ENCODE assay signal across 16 cellular contexts in genomic region chr11:6647836-6648235, GRCh38. TPM values are rescaled to one million over a fixed set of nuclear protein-coding genes. Genes with fewer than 3 reads are reported as not detected.
DNase-seq lines count a peak whose midpoint lies in the region; ATAC-seq, FAIRE-seq and TF ChIP-seq lines count a peak whose summit lies in the region.
"Had no signal": no experiment of that assay in that cellular context is flagged by ENCODE, and none has a peak within 500 bp of the region (broad histone marks: within the 10 kb centered on the region; RNA-seq: fewer than 3 reads in every experiment).

No MANE protein-coding gene starts in this region.

- TF ChIP-seq CTCF in right lobe of liver (IDR thresholded peaks at IDR 0.05) (no peak), HepG2 (CRISPR knock-in tag; IDR thresholded peaks at IDR 0.05) (no peak), esophagus muscularis mucosa (IDR thresholded peaks at IDR 0.05) (no peak), PC-9 (conservative IDR thresholded peaks at IDR 0.05) (no peak)

- H3K27me3 ChIP-seq in right lobe of liver (no peaks in the 10 kb centered on the region), HepG2 (ENCODE audit: control insufficient read depth in 1 of 2, insufficient read depth in 2 of 2, low read length in 2 of 2) (peaks cover 3 to 100% of the 10 kb centered on the region in 2 experiments; a peak in 4 of 5 replicates), esophagus muscularis mucosa (no peaks in the 10 kb centered on the region), skeletal muscle tissue (ENCODE audit: control insufficient read depth in 3 of 3, insufficient read depth in 3 of 3, low read length in 3 of 3) (peaks cover 4 to 13% (median 5%) of the 10 kb centered on the region in 3 donors), PC-9 (ENCODE audit: insufficient read depth, low read depth) (peaks cover 2% of the 10 kb centered on the region; the same call in 1 of the 2 replicates)

- WGBS in right lobe of liver (ENCODE audit: insufficient coverage, low coverage, low lambda C conversion rate, missing lambda C conversion rate) = 94% methylated on average over 2 of the region's 2 CpGs
- 29% methylated on average over 2 of the region's 2 CpGs for WGBS in HepG2 (ENCODE audit: low lambda C conversion rate)
- 84% methylated on average over 2 of the region's 2 CpGs for WGBS in esophagus muscularis mucosa

- H3K36me3 ChIP-seq in right lobe of liver (no peaks in the 10 kb centered on the region), HepG2 (replicated peaks in 1 of 2; ENCODE audit: control insufficient read depth in 1 of 2, insufficient read depth in 2 of 2, low read length in 2 of 2) (no peaks in the 10 kb centered on the region), esophagus muscularis mucosa (peaks cover 0 to 4% (median 0%) of the 10 kb centered on the region in 4 donors), skeletal muscle tissue (ENCODE audit: control insufficient read depth in 3 of 3, insufficient read depth in 3 of 3, low read length in 3 of 3) (no peaks in the 10 kb centered on the region), PC-9 (ENCODE audit: low read depth) (no peaks in the 10 kb centered on the region)
- H3K36me3 ChIP-seq: tibial nerve had no signal

- POLR2A ChIA-PET in HepG2 (lab: Yijun Ruan, JAX) (no interaction called here), PC-9 (lab: Charles Lee; ENCODE audit: unreplicated experiment) (no interaction called here)

- no peak for TF ChIP-seq RAD21 in HepG2 (CRISPR knock-in tag; IDR thresholded peaks at IDR 0.05)

- no peak overlapping the region for H2AFZ ChIP-seq in HepG2 (ENCODE audit: low read length)
- H2AFZ ChIP-seq in PC-9 = no peak overlapping the region

- no peaks in the 10 kb centered on the region for H3F3A ChIP-seq in PC-9 (ENCODE audit: insufficient read depth, low read depth)

- H3K9me3 ChIP-seq in right lobe of liver (no peaks in the 10 kb centered on the region), HepG2 (ENCODE audit: low read length) (no peaks in the 10 kb centered on the region), esophagus muscularis mucosa (no peaks in the 10 kb centered on the region), skeletal muscle tissue (ENCODE audit: control insufficient read depth in 3 of 3, low read length in 3 of 3) (no peaks in the 10 kb centered on the region), PC-9 (ENCODE audit: insufficient read depth, low read depth) (no peaks in the 10 kb centered on the region)
- H3K9me3 ChIP-seq: tibial nerve had no signal

- in situ Hi-C loops in HepG2 (cut with HindIII; ENCODE audit: extremely low pct_ligation_motif_present, low pct_unique_long_range_greater_than_20kb) = no loop called here

- H4K20me1 ChIP-seq in HepG2 (ENCODE audit: insufficient read depth, low read length) = no peaks in the 10 kb centered on the region; the same call in 1 of the 2 replicates
- H4K20me1 ChIP-seq in PC-9 (ENCODE audit: insufficient read depth) = no peaks in the 10 kb centered on the region

- no peaks in the 10 kb centered on the region for H3K4me1 ChIP-seq in right lobe of liver
- H3K4me1 ChIP-seq in HepG2 (ENCODE audit: insufficient read depth, low read length) = no peaks in the 10 kb centered on the region
- H3K4me1 ChIP-seq in esophagus muscularis mucosa = peaks cover 28 to 55% (median 42%) of the 10 kb centered on the region in 4 donors
- peaks cover 34 to 36% (median 36%) of the 10 kb centered on the region in 3 donors for H3K4me1 ChIP-seq in skeletal muscle tissue (ENCODE audit: control insufficient read depth in 3 of 3, insufficient read depth in 3 of 3, low read length in 3 of 3)
- no peaks in the 10 kb centered on the region for H3K4me1 ChIP-seq in PC-9 (replicated peaks; ENCODE audit: insufficient read depth)

- TF ChIP-seq EP300 in HepG2 (IDR thresholded peaks at IDR 0.05; ENCODE audit: low read depth in 2 of 2, low read length in 2 of 2) (no peak), HepG2 (CRISPR knock-in tag; IDR thresholded peaks at IDR 0.05; ENCODE audit: borderline replicate concordance) (no peak), esophagus muscularis mucosa (IDR thresholded peaks at IDR 0.05) (no peak)

- no peaks in the 10 kb centered on the region for H3K9me2 ChIP-seq in PC-9 (ENCODE audit: insufficient read depth)

- H3K4me2 ChIP-seq in HepG2 (ENCODE audit: low read depth, low read length) = no peak overlapping the region
- no peak overlapping the region for H3K4me2 ChIP-seq in PC-9

- no peak overlapping the region for H3K4me3 ChIP-seq in right lobe of liver
- no peak overlapping the region for H3K4me3 ChIP-seq in HepG2 (replicated peaks in 1 of 3; ENCODE audit: insufficient read depth in 1 of 3, low read depth in 2 of 3, low read length in 3 of 3)
- H3K4me3 ChIP-seq in esophagus muscularis mucosa = no peak overlapping the region
- H3K4me3 ChIP-seq in skeletal muscle tissue (ENCODE audit: low read length in 3 of 3) = no peak overlapping the region
- no peak overlapping the region for H3K4me3 ChIP-seq in PC-9
- H3K4me3 ChIP-seq: tibial nerve had no signal

- FAIRE-seq in HepG2 (lab: Jason Lieb, UNC) = no peak
- FAIRE-seq: astrocyte, small intestine had no signal

- CTCF ChIA-PET in HepG2 (lab: Yijun Ruan, JAX; ENCODE audit: low intra/inter-chr PET ratio, low total read pairs) = no interaction called here
- CTCF ChIA-PET in PC-9 (lab: Charles Lee) = no interaction called here

- intact Hi-C loops in right lobe of liver (cut with DNase I) = no loop called here
- intact Hi-C loops in HepG2 (cut with micrococcal nuclease; ENCODE audit: unreplicated experiment) = loop anchor here (1.0 kb wide), 1 partner anchor 24 kb away; no protein-coding TSS in a partner anchor
- intact Hi-C loops in esophagus muscularis mucosa (cut with DNase I) = no loop called here
- intact Hi-C loops in PC-9 (cut with micrococcal nuclease; ENCODE audit: unreplicated experiment) = no loop called here

- TF ChIP-seq POLR2A in right lobe of liver (IDR thresholded peaks at IDR 0.05) = no peak
- TF ChIP-seq POLR2A in HepG2 (IDR thresholded peaks at IDR 0.05; ENCODE audit: insufficient read depth in 1 of 2, low read depth in 2 of 2, low read length in 2 of 2) = no peak
- TF ChIP-seq POLR2A in esophagus muscularis mucosa (IDR thresholded peaks at IDR 0.05; ENCODE audit: low read depth) = no peak

- no peak for DNase-seq in right lobe of liver
- DNase-seq in HepG2 (ENCODE audit: low spot score) = no peak
- DNase-seq in esophagus muscularis mucosa (ENCODE audit: extremely low spot score) = no peak
- DNase-seq in NCI-H1436 treated with DMSO at 0.1 percent for 48 hours (lab: John Stamatoyannopoulos, UW) = no peak
- no peak for DNase-seq in putamen (ENCODE audit: low spot score)
- DNase-seq in PC-9 = no peak
- DNase-seq: activated CD8-positive, alpha-beta T cell treated with anti-CD3 and anti-CD28 coated beads for 36 hours; activated naive CD4-positive, alpha-beta T cell treated with anti-CD3 and anti-CD28 coated beads, Interleukin-2, amount 50 U/mL, for 16 hours; NCI-H1930; small intestine; stimulated activated CD8-positive, alpha-beta memory T cell treated with anti-CD3 and anti-CD28 coated beads, Interleukin-4, amount 100 ng/mL, for 48 hours; T-helper 2 cell had no signal

- H3K79me2 ChIP-seq in HepG2 (ENCODE audit: insufficient read depth, low read length) (no peaks in the 10 kb centered on the region), PC-9 (ENCODE audit: low read depth) (no peaks in the 10 kb centered on the region)

- ATAC-seq in right lobe of liver = no peak
- no peak for ATAC-seq in HepG2
- no peak for ATAC-seq in HG02885 (IDR thresholded peaks at IDR 0.05; ENCODE audit: poor library complexity, unreplicated experiment)

- H3K27ac ChIP-seq in right lobe of liver (peak overlapping the region in 2 of 3 donors; percentile 36 to 49), HepG2 (ENCODE audit: extremely low read length, insufficient read depth, low read length) (no peak overlapping the region), esophagus muscularis mucosa (replicated peaks in 1 of 4) (peak overlapping the region; percentile 68 to 78 (median 74)), skeletal muscle tissue (ENCODE audit: low read depth, low read length) (peak overlapping the region; percentile 85), PC-9 (no peak overlapping the region)

- no peak overlapping the region for H3K9ac ChIP-seq in HepG2 (ENCODE audit: insufficient read depth, low read depth, low read length)
- no peak overlapping the region for H3K9ac ChIP-seq in skeletal muscle tissue (ENCODE audit: low read depth in 1 of 3, low read length in 3 of 3)

- BruUV-seq in HepG2 (replicated peaks; lab: Mats Ljungman, UMichigan) = no TSS peak
- BruUV-seq in PC-9 (replicated peaks; lab: Mats Ljungman, UMichigan) = no TSS peak

RNA-seq across cellular contexts. Expression of gene DCHS1, which starts 7.8 kb away (rescaled TPM):
- total RNA-seq in right lobe of liver = 1 to 10 TPM; 1.8 to 9.2 (median 4.1) TPM
- total RNA-seq in HepG2 (2016; rRNA removed; fragmentation: Illumina TruSeq; extraction: Trizol) = under 0.01 TPM in 1 of 2 replicates, not detected in the other
- not detected in 2 replicates for total RNA-seq in HepG2 (2016; cell fraction: cytosol; rRNA removed; fragmentation: Illumina TruSeq; extraction: Trizol; ENCODE audit: low read depth)
- total RNA-seq in HepG2 (2016; cell fraction: insoluble cytoplasmic fraction; rRNA removed; fragmentation: Illumina TruSeq; extraction: Trizol) = not detected in 2 replicates
- total RNA-seq in HepG2 (2016; cell fraction: membrane; rRNA removed; fragmentation: Illumina TruSeq; extraction: Trizol) = not detected in 2 replicates
- total RNA-seq in HepG2 (2016; cell fraction: nucleus; rRNA removed; fragmentation: Illumina TruSeq; extraction: Trizol) = 0.06 TPM in 1 of 2 replicates, not detected in the other
- polyA plus RNA-seq in HepG2 (2011; rRNA removed) = 0.01 and 0.03 TPM in 2 replicates
- 0.01 TPM in 2 replicates for polyA plus RNA-seq in HepG2 (2011; cell fraction: cytosol; rRNA removed)
- polyA plus RNA-seq in HepG2 (2011; cell fraction: nucleus; rRNA removed) = 0.08 and 0.12 TPM in 2 replicates
- polyA plus RNA-seq in HepG2 (2012) = 0.03 and 0.09 TPM in 2 replicates
- not detected in 2 replicates for polyA plus RNA-seq in HepG2 (2016; cell fraction: cytosol; fragmentation: Illumina TruSeq; extraction: Trizol; ENCODE audit: low read depth)
- polyA plus RNA-seq in HepG2 (2016; cell fraction: insoluble cytoplasmic fraction; fragmentation: Illumina TruSeq; extraction: Trizol; ENCODE audit: low read depth) = not detected in 2 replicates
- not detected in 2 replicates for polyA plus RNA-seq in HepG2 (2016; cell fraction: membrane; fragmentation: Illumina TruSeq; extraction: Trizol; ENCODE audit: low read depth)
- not detected in 2 replicates for polyA plus RNA-seq in HepG2 (2016; cell fraction: nucleus; fragmentation: Illumina TruSeq; extraction: Trizol; ENCODE audit: insufficient read depth, low read depth)
- polyA minus RNA-seq in HepG2 (2011; rRNA and poly(A)+ RNA removed; ENCODE audit: low replicate concordance) = 0.07 and 0.16 TPM in 2 replicates
- 0.10 TPM in 1 of 2 replicates, not detected in the other for polyA minus RNA-seq in HepG2 (2011; cell fraction: cytosol; rRNA and poly(A)+ RNA removed)
- polyA minus RNA-seq in HepG2 (2011; cell fraction: nucleus; rRNA and poly(A)+ RNA removed) = 0.12 and 0.13 TPM in 2 replicates
- total RNA-seq in esophagus muscularis mucosa = 10 to 100 TPM; 27.0 to 60.9 (median 34.0) TPM
- total RNA-seq in skeletal muscle tissue = 39.1 TPM
- 0.20 and 0.22 TPM in 2 replicates for total RNA-seq in PC-9 (2021)

RNA-seq across cellular contexts. Expression of gene TPP1, which starts 28.6 kb away (rescaled TPM):
- 100 to 1,000 TPM in 2 of 6 experiments, 10 to 100 TPM in 4; 62.5 to 159 (median 81.0) TPM for total RNA-seq in right lobe of liver
- 13.9 and 14.4 TPM in 2 replicates for total RNA-seq in HepG2 (2016; rRNA removed; fragmentation: Illumina TruSeq; extraction: Trizol)
- 2.0 and 2.1 TPM in 2 replicates for total RNA-seq in HepG2 (2016; cell fraction: cytosol; rRNA removed; fragmentation: Illumina TruSeq; extraction: Trizol; ENCODE audit: low read depth)
- 12.7 and 19.0 TPM in 2 replicates for total RNA-seq in HepG2 (2016; cell fraction: insoluble cytoplasmic fraction; rRNA removed; fragmentation: Illumina TruSeq; extraction: Trizol)
- total RNA-seq in HepG2 (2016; cell fraction: membrane; rRNA removed; fragmentation: Illumina TruSeq; extraction: Trizol) = 5.1 and 5.7 TPM in 2 replicates
- total RNA-seq in HepG2 (2016; cell fraction: nucleus; rRNA removed; fragmentation: Illumina TruSeq; extraction: Trizol) = 44.6 and 53.2 TPM in 2 replicates
- polyA plus RNA-seq in HepG2 (2011; rRNA removed) = 74.6 and 75.4 TPM in 2 replicates
- 41.2 and 69.0 TPM in 2 replicates for polyA plus RNA-seq in HepG2 (2011; cell fraction: cytosol; rRNA removed)
- 130 and 133 TPM in 2 replicates for polyA plus RNA-seq in HepG2 (2011; cell fraction: nucleus; rRNA removed)
- polyA plus RNA-seq in HepG2 (2012) = 67.2 and 75.4 TPM in 2 replicates
- 3.2 and 3.3 TPM in 2 replicates for polyA plus RNA-seq in HepG2 (2016; cell fraction: cytosol; fragmentation: Illumina TruSeq; extraction: Trizol; ENCODE audit: low read depth)
- polyA plus RNA-seq in HepG2 (2016; cell fraction: insoluble cytoplasmic fraction; fragmentation: Illumina TruSeq; extraction: Trizol; ENCODE audit: low read depth) = 19.2 and 28.8 TPM in 2 replicates
- 6.8 and 8.7 TPM in 2 replicates for polyA plus RNA-seq in HepG2 (2016; cell fraction: membrane; fragmentation: Illumina TruSeq; extraction: Trizol; ENCODE audit: low read depth)
- 86.0 and 89.1 TPM in 2 replicates for polyA plus RNA-seq in HepG2 (2016; cell fraction: nucleus; fragmentation: Illumina TruSeq; extraction: Trizol; ENCODE audit: insufficient read depth, low read depth)
- 99.1 and 146 TPM in 2 replicates for polyA minus RNA-seq in HepG2 (2011; rRNA and poly(A)+ RNA removed; ENCODE audit: low replicate concordance)
- 64.9 and 85.0 TPM in 2 replicates for polyA minus RNA-seq in HepG2 (2011; cell fraction: cytosol; rRNA and poly(A)+ RNA removed)
- polyA minus RNA-seq in HepG2 (2011; cell fraction: nucleus; rRNA and poly(A)+ RNA removed) = 36.2 and 41.0 TPM in 2 replicates
- total RNA-seq in esophagus muscularis mucosa = 10 to 100 TPM; 44.4 to 71.5 (median 54.9) TPM
- total RNA-seq in skeletal muscle tissue = 15.7 TPM
- 31.4 and 46.7 TPM in 2 replicates for total RNA-seq in PC-9 (2021)

RNA-seq across cellular contexts. Expression of gene MRPL17, which starts 35.3 kb away (rescaled TPM):
- total RNA-seq in right lobe of liver (10 to 100 TPM; 10.7 to 21.6 (median 17.3) TPM), HepG2 (2016; rRNA removed; fragmentation: Illumina TruSeq; extraction: Trizol) (90.0 and 97.9 TPM in 2 replicates), esophagus muscularis mucosa (10 to 100 TPM; 13.3 to 22.9 (median 19.4) TPM), skeletal muscle tissue (33.9 TPM), PC-9 (2021) (35.5 and 42.4 TPM in 2 replicates)
- 29.1 and 29.3 TPM in 2 replicates for total RNA-seq in HepG2 (2016; cell fraction: cytosol; rRNA removed; fragmentation: Illumina TruSeq; extraction: Trizol; ENCODE audit: low read depth)
- 79.3 and 102 TPM in 2 replicates for total RNA-seq in HepG2 (2016; cell fraction: insoluble cytoplasmic fraction; rRNA removed; fragmentation: Illumina TruSeq; extraction: Trizol)
- total RNA-seq in HepG2 (2016; cell fraction: membrane; rRNA removed; fragmentation: Illumina TruSeq; extraction: Trizol) = 33.0 and 35.7 TPM in 2 replicates
- total RNA-seq in HepG2 (2016; cell fraction: nucleus; rRNA removed; fragmentation: Illumina TruSeq; extraction: Trizol) = 31.5 and 38.4 TPM in 2 replicates
- polyA plus RNA-seq in HepG2 (2011; rRNA removed) = 53.7 and 59.4 TPM in 2 replicates
- 36.2 and 46.4 TPM in 2 replicates for polyA plus RNA-seq in HepG2 (2011; cell fraction: cytosol; rRNA removed)
- 17.6 and 20.3 TPM in 2 replicates for polyA plus RNA-seq in HepG2 (2011; cell fraction: nucleus; rRNA removed)
- 27.7 and 47.0 TPM in 2 replicates for polyA plus RNA-seq in HepG2 (2012)
- polyA plus RNA-seq in HepG2 (2016; cell fraction: cytosol; fragmentation: Illumina TruSeq; extraction: Trizol; ENCODE audit: low read depth) = 24.1 and 27.6 TPM in 2 replicates
- polyA plus RNA-seq in HepG2 (2016; cell fraction: insoluble cytoplasmic fraction; fragmentation: Illumina TruSeq; extraction: Trizol; ENCODE audit: low read depth) = 114 and 118 TPM in 2 replicates
- 26.3 and 30.4 TPM in 2 replicates for polyA plus RNA-seq in HepG2 (2016; cell fraction: membrane; fragmentation: Illumina TruSeq; extraction: Trizol; ENCODE audit: low read depth)
- 68.9 and 72.4 TPM in 2 replicates for polyA plus RNA-seq in HepG2 (2016; cell fraction: nucleus; fragmentation: Illumina TruSeq; extraction: Trizol; ENCODE audit: insufficient read depth, low read depth)
- polyA minus RNA-seq in HepG2 (2011; rRNA and poly(A)+ RNA removed; ENCODE audit: low replicate concordance) = 33.6 and 93.6 TPM in 2 replicates
- polyA minus RNA-seq in HepG2 (2011; cell fraction: cytosol; rRNA and poly(A)+ RNA removed) = 22.0 and 32.7 TPM in 2 replicates
- 27.2 and 31.0 TPM in 2 replicates for polyA minus RNA-seq in HepG2 (2011; cell fraction: nucleus; rRNA and poly(A)+ RNA removed)

RNA-seq across cellular contexts. Expression of gene TAF10, which starts 35.8 kb away (rescaled TPM):
- 10 to 100 TPM; 47.3 to 81.9 (median 60.4) TPM for total RNA-seq in right lobe of liver
- 51.0 and 71.3 TPM in 2 replicates for total RNA-seq in HepG2 (2016; rRNA removed; fragmentation: Illumina TruSeq; extraction: Trizol)
- 280 and 312 TPM in 2 replicates for total RNA-seq in HepG2 (2016; cell fraction: cytosol; rRNA removed; fragmentation: Illumina TruSeq; extraction: Trizol; ENCODE audit: low read depth)
- total RNA-seq in HepG2 (2016; cell fraction: insoluble cytoplasmic fraction; rRNA removed; fragmentation: Illumina TruSeq; extraction: Trizol) = 37.8 and 65.8 TPM in 2 replicates
- total RNA-seq in HepG2 (2016; cell fraction: membrane; rRNA removed; fragmentation: Illumina TruSeq; extraction: Trizol) = 172 and 203 TPM in 2 replicates
- total RNA-seq in HepG2 (2016; cell fraction: nucleus; rRNA removed; fragmentation: Illumina TruSeq; extraction: Trizol) = 23.9 and 34.5 TPM in 2 replicates
- 134 and 142 TPM in 2 replicates for polyA plus RNA-seq in HepG2 (2011; rRNA removed)
- polyA plus RNA-seq in HepG2 (2011; cell fraction: cytosol; rRNA removed) = 64.4 and 94.2 TPM in 2 replicates
- 76.4 and 83.1 TPM in 2 replicates for polyA plus RNA-seq in HepG2 (2011; cell fraction: nucleus; rRNA removed)
- 79.6 and 103 TPM in 2 replicates for polyA plus RNA-seq in HepG2 (2012)
- 614 TPM in 2 replicates for polyA plus RNA-seq in HepG2 (2016; cell fraction: cytosol; fragmentation: Illumina TruSeq; extraction: Trizol; ENCODE audit: low read depth)
- 76.0 and 96.8 TPM in 2 replicates for polyA plus RNA-seq in HepG2 (2016; cell fraction: insoluble cytoplasmic fraction; fragmentation: Illumina TruSeq; extraction: Trizol; ENCODE audit: low read depth)
- 335 TPM in 2 replicates for polyA plus RNA-seq in HepG2 (2016; cell fraction: membrane; fragmentation: Illumina TruSeq; extraction: Trizol; ENCODE audit: low read depth)
- 91.8 and 94.6 TPM in 2 replicates for polyA plus RNA-seq in HepG2 (2016; cell fraction: nucleus; fragmentation: Illumina TruSeq; extraction: Trizol; ENCODE audit: insufficient read depth, low read depth)
- polyA minus RNA-seq in HepG2 (2011; rRNA and poly(A)+ RNA removed; ENCODE audit: low replicate concordance) = 60.8 and 157 TPM in 2 replicates
- polyA minus RNA-seq in HepG2 (2011; cell fraction: cytosol; rRNA and poly(A)+ RNA removed) = 21.5 and 21.7 TPM in 2 replicates
- polyA minus RNA-seq in HepG2 (2011; cell fraction: nucleus; rRNA and poly(A)+ RNA removed) = 13.3 and 17.4 TPM in 2 replicates
- total RNA-seq in esophagus muscularis mucosa = 10 to 100 TPM; 24.2 to 51.1 (median 43.4) TPM
- 19.8 TPM for total RNA-seq in skeletal muscle tissue
- 51.5 and 61.2 TPM in 2 replicates for total RNA-seq in PC-9 (2021)

RNA-seq across cellular contexts. Expression of gene ILK, which starts 44.3 kb away (rescaled TPM):
- total RNA-seq in right lobe of liver = 10 to 100 TPM; 33.4 to 79.9 (median 55.0) TPM
- 70.3 and 78.1 TPM in 2 replicates for total RNA-seq in HepG2 (2016; rRNA removed; fragmentation: Illumina TruSeq; extraction: Trizol)
- 16.4 and 17.1 TPM in 2 replicates for total RNA-seq in HepG2 (2016; cell fraction: cytosol; rRNA removed; fragmentation: Illumina TruSeq; extraction: Trizol; ENCODE audit: low read depth)
- total RNA-seq in HepG2 (2016; cell fraction: insoluble cytoplasmic fraction; rRNA removed; fragmentation: Illumina TruSeq; extraction: Trizol) = 76.3 and 78.2 TPM in 2 replicates
- 27.7 and 34.3 TPM in 2 replicates for total RNA-seq in HepG2 (2016; cell fraction: membrane; rRNA removed; fragmentation: Illumina TruSeq; extraction: Trizol)
- total RNA-seq in HepG2 (2016; cell fraction: nucleus; rRNA removed; fragmentation: Illumina TruSeq; extraction: Trizol) = 37.1 and 41.4 TPM in 2 replicates
- polyA plus RNA-seq in HepG2 (2011; rRNA removed) = 108 and 118 TPM in 2 replicates
- 111 and 115 TPM in 2 replicates for polyA plus RNA-seq in HepG2 (2011; cell fraction: cytosol; rRNA removed)
- 123 and 126 TPM in 2 replicates for polyA plus RNA-seq in HepG2 (2011; cell fraction: nucleus; rRNA removed)
- 51.2 and 60.5 TPM in 2 replicates for polyA plus RNA-seq in HepG2 (2012)
- 21.0 and 21.5 TPM in 2 replicates for polyA plus RNA-seq in HepG2 (2016; cell fraction: cytosol; fragmentation: Illumina TruSeq; extraction: Trizol; ENCODE audit: low read depth)
- 73.1 and 87.0 TPM in 2 replicates for polyA plus RNA-seq in HepG2 (2016; cell fraction: insoluble cytoplasmic fraction; fragmentation: Illumina TruSeq; extraction: Trizol; ENCODE audit: low read depth)
- 25.9 and 28.0 TPM in 2 replicates for polyA plus RNA-seq in HepG2 (2016; cell fraction: membrane; fragmentation: Illumina TruSeq; extraction: Trizol; ENCODE audit: low read depth)
- 62.8 and 70.6 TPM in 2 replicates for polyA plus RNA-seq in HepG2 (2016; cell fraction: nucleus; fragmentation: Illumina TruSeq; extraction: Trizol; ENCODE audit: insufficient read depth, low read depth)
- polyA minus RNA-seq in HepG2 (2011; rRNA and poly(A)+ RNA removed; ENCODE audit: low replicate concordance) = 144 and 217 TPM in 2 replicates
- 53.4 and 54.9 TPM in 2 replicates for polyA minus RNA-seq in HepG2 (2011; cell fraction: cytosol; rRNA and poly(A)+ RNA removed)
- polyA minus RNA-seq in HepG2 (2011; cell fraction: nucleus; rRNA and poly(A)+ RNA removed) = 55.0 and 72.9 TPM in 2 replicates
- 100 to 1,000 TPM; 481 to 652 (median 606) TPM for total RNA-seq in esophagus muscularis mucosa
- 106 TPM for total RNA-seq in skeletal muscle tissue
- total RNA-seq in PC-9 (2021) = 65.3 and 69.7 TPM in 2 replicates

Comparison
In these comparisons a context has a peak if more than half of its experiments do, and no peak if none do; other contexts are left out.
1. H3K27ac ChIP-seq: peak in right lobe of liver (2 of 3), esophagus muscularis mucosa (4 of 4) and skeletal muscle tissue (single experiment); none in HepG2 (single experiment) and PC-9 (single experiment).